22 cellular contexts compared by ENCODE assay signal in the genomic region with DNA sequence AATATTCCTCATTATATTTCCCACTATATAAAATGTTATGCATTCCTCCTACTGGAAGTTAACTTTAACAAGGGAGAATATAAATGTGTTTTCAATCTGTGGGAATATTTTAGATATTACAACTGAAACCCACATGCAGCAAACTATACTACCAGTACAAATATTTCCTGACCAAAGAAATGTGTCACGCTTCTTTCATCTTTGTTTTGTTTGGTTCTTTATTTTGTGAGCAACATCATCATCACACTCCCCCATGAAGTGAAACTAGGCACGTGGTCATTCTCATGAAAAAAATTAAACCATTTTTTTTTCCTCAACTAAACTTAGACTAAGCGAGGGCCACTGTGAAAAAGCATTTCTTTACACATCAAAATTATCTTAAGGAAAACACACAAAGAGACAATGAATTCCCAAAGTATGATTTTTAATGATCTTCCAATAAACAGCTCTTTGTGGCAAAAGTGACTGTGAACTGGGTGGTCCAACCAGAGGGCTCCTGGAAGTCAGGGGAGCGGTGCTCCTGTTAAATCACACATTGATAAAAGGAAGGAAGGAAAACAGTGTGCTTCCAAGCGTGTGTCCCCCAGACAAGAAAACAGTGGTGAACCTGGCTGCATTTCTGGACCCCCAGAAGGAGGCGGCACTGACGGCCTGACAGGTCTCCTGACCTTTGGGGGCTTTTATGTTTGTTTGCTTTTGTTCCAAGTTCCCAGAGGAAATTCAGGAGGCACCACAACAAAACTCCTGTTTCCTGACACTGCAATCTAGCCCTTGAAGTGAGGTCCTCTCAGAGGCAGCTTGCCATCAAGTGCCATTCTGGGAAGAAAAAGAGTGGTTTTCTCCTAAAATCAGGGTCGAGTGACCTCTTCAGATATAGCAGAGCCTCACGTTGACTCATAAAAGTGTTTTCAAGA.
DNase-seq lines count a peak whose midpoint lies in the region; ATAC-seq, FAIRE-seq and TF ChIP-seq lines count a peak whose summit lies in the region.
"Had no signal": no experiment of that assay in that cellular context is flagged by ENCODE, and none has a peak within 500 bp of the region (broad histone marks: within the 10 kb centered on the region; RNA-seq: fewer than 3 reads in every experiment).

No MANE protein-coding gene starts in this region.

- 76% methylated on average over 9 of the region's 9 CpGs for WGBS in suprapubic skin

- H3K4me1 ChIP-seq in suprapubic skin = peaks cover 7% of the 10 kb centered on the region
- H3K4me1 ChIP-seq: A549, neural progenitor cell had no signal

- TF ChIP-seq CTCF in bronchial epithelial cell (IDR thresholded peaks at IDR 0.05; ENCODE audit: insufficient read depth, low read length, severe bottlenecking) = no peak
- no peak for TF ChIP-seq CTCF in suprapubic skin (IDR thresholded peaks at IDR 0.05)

- no peaks in the 10 kb centered on the region for H3K9me3 ChIP-seq in suprapubic skin
- H3K9me3 ChIP-seq: A549 had no signal

- ATAC-seq in GM18870 (IDR thresholded peaks at IDR 0.05; ENCODE audit: unreplicated experiment) (no peak), HG03520 (IDR thresholded peaks at IDR 0.05; ENCODE audit: unreplicated experiment) (no peak)
- ATAC-seq: A549; esophagus mucosa; stimulated activated naive CD8-positive, alpha-beta T cell treated with anti-CD3 and anti-CD28 coated beads, Interleukin-15, amount 100 ng/mL, for 72 hours; T-cell had no signal

- FAIRE-seq in bronchial epithelial cell (lab: Jason Lieb, UNC) = no peak
- FAIRE-seq: A549, H1 had no signal

- no peaks in the 10 kb centered on the region for H3K36me3 ChIP-seq in bronchial epithelial cell (ENCODE audit: control insufficient read depth, insufficient read depth, low read length)
- H3K36me3 ChIP-seq in suprapubic skin = no peaks in the 10 kb centered on the region
- H3K36me3 ChIP-seq: neural progenitor cell had no signal

- DNase-seq in AG08395 (ENCODE audit: low spot score) (peak; percentile 90), HCEC 1CT (peak; percentile 64), bronchial epithelial cell (ENCODE audit: low read depth) (peak; percentile 17), kidney glomerular epithelial cell (lab: John Stamatoyannopoulos, UW) (peak; percentile 36), DMS53 treated with DMSO at 0.1 percent for 48 hours (lab: John Stamatoyannopoulos, UW; ENCODE audit: unreplicated experiment) (no peak), suprapubic skin (ENCODE audit: low spot score in 2 of 2) (no peak)
- DNase-seq: activated CD4-positive, alpha-beta memory T cell treated with anti-CD3 and anti-CD28 coated beads for 36 hours; activated T-cell treated with anti-CD3 and anti-CD28 coated beads, Interleukin-2, amount 50 U/mL, for 1 hour; COR-L47; dorsolateral prefrontal cortex; GF-D8; NCI-H1694; stimulated activated naive CD8-positive, alpha-beta T cell treated with anti-CD3 and anti-CD28 coated beads, Interleukin-15, amount 100 ng/mL, for 72 hours; T-cell had no signal

- no peak for TF ChIP-seq EP300 in suprapubic skin (IDR thresholded peaks at IDR 0.05)

- no peak overlapping the region for H3K27ac ChIP-seq in suprapubic skin
- H3K27ac ChIP-seq: A549, dorsolateral prefrontal cortex, neural progenitor cell, RWPE1, VCaP had no signal

- H3K27me3 ChIP-seq in bronchial epithelial cell (ENCODE audit: control insufficient read depth, insufficient read depth, low read length) = peaks cover 2% of the 10 kb centered on the region
- no peaks in the 10 kb centered on the region for H3K27me3 ChIP-seq in suprapubic skin
- H3K27me3 ChIP-seq: neural progenitor cell had no signal

- no peak for TF ChIP-seq POLR2A in suprapubic skin (IDR thresholded peaks at IDR 0.05)

- H3K4me3 ChIP-seq in bronchial epithelial cell (ENCODE audit: low read depth, low read length) (no peak overlapping the region), suprapubic skin (no peak overlapping the region)
- H3K4me3 ChIP-seq: A549, dorsolateral prefrontal cortex, neural progenitor cell had no signal

Comparison
In these comparisons a context has a peak if more than half of its experiments do, and no peak if none do; other contexts are left out.
1. DNase-seq: peak in AG08395 (single experiment), HCEC 1CT (single experiment), bronchial epithelial cell (single experiment) and kidney glomerular epithelial cell (single experiment); none in DMS53 treated with DMSO at 0.1 percent for 48 hours (single experiment) and suprapubic skin (0 of 2).